In the genomic region with DNA sequence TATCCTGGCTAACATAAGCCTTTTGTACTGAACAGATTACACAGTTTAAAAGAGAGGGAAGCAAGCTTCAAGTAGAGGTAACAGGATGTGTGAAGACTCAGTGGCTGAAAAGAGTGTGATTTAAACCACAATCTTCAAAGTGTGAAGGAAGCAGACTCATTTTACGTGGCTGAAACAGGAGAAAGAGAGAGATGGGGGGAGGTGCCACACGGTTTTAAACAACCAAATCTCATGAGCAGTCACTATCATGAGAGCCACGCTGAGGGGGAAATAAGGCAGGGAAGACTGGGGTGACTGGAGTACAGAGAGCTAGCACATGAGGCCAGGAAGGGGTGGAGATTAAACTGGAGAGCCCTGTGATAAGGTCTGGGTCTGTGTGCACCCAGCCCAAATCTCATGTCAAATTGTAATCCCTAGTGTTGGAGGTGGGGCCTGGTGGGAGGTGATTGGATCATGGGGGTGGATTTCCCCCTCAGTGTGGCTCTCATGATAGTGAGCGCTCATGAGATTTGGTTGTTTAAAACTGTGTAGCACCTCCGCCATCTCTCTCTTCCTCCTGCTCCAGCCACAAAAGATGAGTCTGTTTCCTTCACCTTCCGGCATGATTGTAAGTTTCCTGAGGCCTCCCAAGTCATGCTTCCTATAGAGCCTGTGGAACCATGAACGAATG, we compare ENCODE assay signal across 1 cellular context.
TF ChIP-seq lines count a peak whose summit lies in the region.

No MANE protein-coding gene starts in this region.

TF ChIP-seq in GM23338, 12 proteins besides CTCF, POLR2A, EP300 and RAD21:
- TF ChIP-seq, protein P1, sequence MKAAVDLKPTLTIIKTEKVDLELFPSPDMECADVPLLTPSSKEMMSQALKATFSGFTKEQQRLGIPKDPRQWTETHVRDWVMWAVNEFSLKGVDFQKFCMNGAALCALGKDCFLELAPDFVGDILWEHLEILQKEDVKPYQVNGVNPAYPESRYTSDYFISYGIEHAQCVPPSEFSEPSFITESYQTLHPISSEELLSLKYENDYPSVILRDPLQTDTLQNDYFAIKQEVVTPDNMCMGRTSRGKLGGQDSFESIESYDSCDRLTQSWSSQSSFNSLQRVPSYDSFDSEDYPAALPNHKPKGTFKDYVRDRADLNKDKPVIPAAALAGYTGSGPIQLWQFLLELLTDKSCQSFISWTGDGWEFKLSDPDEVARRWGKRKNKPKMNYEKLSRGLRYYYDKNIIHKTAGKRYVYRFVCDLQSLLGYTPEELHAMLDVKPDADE (IDR thresholded peaks at IDR 0.05) = no peak
- no peak for TF ChIP-seq JUNB (IDR thresholded peaks at IDR 0.05; ENCODE audit: unreplicated experiment)
- no peak for TF ChIP-seq CREB1 (CRISPR knock-in tag; IDR thresholded peaks at IDR 0.05; ENCODE audit: low read depth)
- TF ChIP-seq, protein P2, sequence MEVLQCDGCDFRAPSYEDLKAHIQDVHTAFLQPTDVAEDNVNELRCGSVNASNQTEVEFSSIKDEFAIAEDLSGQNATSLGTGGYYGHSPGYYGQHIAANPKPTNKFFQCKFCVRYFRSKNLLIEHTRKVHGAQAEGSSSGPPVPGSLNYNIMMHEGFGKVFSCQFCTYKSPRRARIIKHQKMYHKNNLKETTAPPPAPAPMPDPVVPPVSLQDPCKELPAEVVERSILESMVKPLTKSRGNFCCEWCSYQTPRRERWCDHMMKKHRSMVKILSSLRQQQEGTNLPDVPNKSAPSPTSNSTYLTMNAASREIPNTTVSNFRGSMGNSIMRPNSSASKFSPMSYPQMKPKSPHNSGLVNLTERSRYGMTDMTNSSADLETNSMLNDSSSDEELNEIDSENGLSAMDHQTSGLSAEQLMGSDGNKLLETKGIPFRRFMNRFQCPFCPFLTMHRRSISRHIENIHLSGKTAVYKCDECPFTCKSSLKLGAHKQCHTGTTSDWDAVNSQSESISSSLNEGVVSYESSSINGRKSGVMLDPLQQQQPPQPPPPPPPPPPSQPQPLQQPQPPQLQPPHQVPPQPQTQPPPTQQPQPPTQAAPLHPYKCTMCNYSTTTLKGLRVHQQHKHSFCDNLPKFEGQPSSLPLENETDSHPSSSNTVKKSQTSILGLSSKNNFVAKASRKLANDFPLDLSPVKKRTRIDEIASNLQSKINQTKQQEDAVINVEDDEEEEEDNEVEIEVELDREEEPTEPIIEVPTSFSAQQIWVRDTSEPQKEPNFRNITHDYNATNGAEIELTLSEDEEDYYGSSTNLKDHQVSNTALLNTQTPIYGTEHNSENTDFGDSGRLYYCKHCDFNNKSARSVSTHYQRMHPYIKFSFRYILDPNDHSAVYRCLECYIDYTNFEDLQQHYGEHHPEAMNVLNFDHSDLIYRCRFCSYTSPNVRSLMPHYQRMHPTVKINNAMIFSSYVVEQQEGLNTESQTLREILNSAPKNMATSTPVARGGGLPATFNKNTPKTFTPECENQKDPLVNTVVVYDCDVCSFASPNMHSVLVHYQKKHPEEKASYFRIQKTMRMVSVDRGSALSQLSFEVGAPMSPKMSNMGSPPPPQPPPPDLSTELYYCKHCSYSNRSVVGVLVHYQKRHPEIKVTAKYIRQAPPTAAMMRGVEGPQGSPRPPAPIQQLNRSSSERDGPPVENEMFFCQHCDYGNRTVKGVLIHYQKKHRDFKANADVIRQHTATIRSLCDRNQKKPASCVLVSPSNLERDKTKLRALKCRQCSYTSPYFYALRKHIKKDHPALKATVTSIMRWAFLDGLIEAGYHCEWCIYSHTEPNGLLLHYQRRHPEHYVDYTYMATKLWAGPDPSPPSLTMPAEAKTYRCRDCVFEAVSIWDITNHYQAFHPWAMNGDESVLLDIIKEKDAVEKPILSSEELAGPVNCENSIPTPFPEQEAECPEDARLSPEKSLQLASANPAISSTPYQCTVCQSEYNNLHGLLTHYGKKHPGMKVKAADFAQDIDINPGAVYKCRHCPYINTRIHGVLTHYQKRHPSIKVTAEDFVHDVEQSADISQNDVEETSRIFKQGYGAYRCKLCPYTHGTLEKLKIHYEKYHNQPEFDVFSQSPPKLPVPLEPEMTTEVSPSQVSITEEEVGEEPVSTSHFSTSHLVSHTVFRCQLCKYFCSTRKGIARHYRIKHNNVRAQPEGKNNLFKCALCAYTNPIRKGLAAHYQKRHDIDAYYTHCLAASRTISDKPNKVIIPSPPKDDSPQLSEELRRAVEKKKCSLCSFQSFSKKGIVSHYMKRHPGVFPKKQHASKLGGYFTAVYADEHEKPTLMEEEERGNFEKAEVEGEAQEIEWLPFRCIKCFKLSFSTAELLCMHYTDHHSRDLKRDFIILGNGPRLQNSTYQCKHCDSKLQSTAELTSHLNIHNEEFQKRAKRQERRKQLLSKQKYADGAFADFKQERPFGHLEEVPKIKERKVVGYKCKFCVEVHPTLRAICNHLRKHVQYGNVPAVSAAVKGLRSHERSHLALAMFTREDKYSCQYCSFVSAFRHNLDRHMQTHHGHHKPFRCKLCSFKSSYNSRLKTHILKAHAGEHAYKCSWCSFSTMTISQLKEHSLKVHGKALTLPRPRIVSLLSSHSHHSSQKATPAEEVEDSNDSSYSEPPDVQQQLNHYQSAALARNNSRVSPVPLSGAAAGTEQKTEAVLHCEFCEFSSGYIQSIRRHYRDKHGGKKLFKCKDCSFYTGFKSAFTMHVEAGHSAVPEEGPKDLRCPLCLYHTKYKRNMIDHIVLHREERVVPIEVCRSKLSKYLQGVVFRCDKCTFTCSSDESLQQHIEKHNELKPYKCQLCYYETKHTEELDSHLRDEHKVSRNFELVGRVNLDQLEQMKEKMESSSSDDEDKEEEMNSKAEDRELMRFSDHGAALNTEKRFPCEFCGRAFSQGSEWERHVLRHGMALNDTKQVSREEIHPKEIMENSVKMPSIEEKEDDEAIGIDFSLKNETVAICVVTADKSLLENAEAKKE (CRISPR knock-in tag; IDR thresholded peaks at IDR 0.05) = no peak
- TF ChIP-seq ZNF331 (CRISPR knock-in tag; IDR thresholded peaks at IDR 0.05; ENCODE audit: low read depth) = no peak
- TF ChIP-seq, protein P3, sequence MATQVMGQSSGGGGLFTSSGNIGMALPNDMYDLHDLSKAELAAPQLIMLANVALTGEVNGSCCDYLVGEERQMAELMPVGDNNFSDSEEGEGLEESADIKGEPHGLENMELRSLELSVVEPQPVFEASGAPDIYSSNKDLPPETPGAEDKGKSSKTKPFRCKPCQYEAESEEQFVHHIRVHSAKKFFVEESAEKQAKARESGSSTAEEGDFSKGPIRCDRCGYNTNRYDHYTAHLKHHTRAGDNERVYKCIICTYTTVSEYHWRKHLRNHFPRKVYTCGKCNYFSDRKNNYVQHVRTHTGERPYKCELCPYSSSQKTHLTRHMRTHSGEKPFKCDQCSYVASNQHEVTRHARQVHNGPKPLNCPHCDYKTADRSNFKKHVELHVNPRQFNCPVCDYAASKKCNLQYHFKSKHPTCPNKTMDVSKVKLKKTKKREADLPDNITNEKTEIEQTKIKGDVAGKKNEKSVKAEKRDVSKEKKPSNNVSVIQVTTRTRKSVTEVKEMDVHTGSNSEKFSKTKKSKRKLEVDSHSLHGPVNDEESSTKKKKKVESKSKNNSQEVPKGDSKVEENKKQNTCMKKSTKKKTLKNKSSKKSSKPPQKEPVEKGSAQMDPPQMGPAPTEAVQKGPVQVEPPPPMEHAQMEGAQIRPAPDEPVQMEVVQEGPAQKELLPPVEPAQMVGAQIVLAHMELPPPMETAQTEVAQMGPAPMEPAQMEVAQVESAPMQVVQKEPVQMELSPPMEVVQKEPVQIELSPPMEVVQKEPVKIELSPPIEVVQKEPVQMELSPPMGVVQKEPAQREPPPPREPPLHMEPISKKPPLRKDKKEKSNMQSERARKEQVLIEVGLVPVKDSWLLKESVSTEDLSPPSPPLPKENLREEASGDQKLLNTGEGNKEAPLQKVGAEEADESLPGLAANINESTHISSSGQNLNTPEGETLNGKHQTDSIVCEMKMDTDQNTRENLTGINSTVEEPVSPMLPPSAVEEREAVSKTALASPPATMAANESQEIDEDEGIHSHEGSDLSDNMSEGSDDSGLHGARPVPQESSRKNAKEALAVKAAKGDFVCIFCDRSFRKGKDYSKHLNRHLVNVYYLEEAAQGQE (IDR thresholded peaks at IDR 0.05; ENCODE audit: unreplicated experiment) = no peak
- no peak for TF ChIP-seq EZH2phosphoT487 (IDR thresholded peaks at IDR 0.05; ENCODE audit: unreplicated experiment)
- TF ChIP-seq STAT1 (IDR thresholded peaks at IDR 0.05; ENCODE audit: unreplicated experiment) = no peak
- TF ChIP-seq EZH2 (IDR thresholded peaks at IDR 0.05; ENCODE audit: low read depth, unreplicated experiment) = no peak
- no peak for TF ChIP-seq ZNF114 (CRISPR knock-in tag; IDR thresholded peaks at IDR 0.05)
- no peak for TF ChIP-seq NANOG (IDR thresholded peaks at IDR 0.05; ENCODE audit: borderline replicate concordance)
- TF ChIP-seq POLR2AphosphoS5 (IDR thresholded peaks at IDR 0.05; ENCODE audit: low read depth) = no peak
